24 cellular contexts compared by ENCODE assay signal in the genomic region with DNA sequence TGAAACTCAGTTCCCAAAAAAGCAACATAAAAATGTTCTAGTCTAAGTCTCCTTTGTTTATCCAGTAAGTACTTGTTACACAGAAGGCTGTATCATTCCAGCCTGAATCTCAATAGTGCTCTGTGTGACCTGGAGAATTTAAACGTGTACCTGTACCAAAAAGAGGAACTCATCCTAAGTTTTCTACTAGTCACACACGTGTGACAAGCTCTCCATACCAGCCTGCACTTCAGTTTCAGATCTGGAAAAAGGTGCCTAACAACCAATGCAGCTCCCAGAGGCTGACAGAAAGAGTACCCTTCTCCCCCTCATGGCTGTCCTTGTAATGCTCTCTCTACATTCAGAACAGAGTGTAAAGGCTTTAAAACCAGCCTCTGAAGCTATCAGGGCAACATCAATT. TPM values are rescaled to one million over a fixed set of nuclear protein-coding genes. Genes with fewer than 3 reads are reported as not detected.
A peak's percentile ranks its signal among the peaks of the same experiment; 100 is the strongest.
DNase-seq lines count a peak whose midpoint lies in the region; ATAC-seq and TF ChIP-seq lines count a peak whose summit lies in the region.
"Had no signal": no experiment of that assay in that cellular context is flagged by ENCODE, and none has a peak within 500 bp of the region (broad histone marks: within the 10 kb centered on the region; RNA-seq: fewer than 3 reads in every experiment).

No MANE protein-coding gene starts in this region.

- TF ChIP-seq POLR2A in esophagus muscularis mucosa (IDR thresholded peaks at IDR 0.05; ENCODE audit: low read depth) = no peak

- TF ChIP-seq EP300 in esophagus muscularis mucosa (IDR thresholded peaks at IDR 0.05) = no peak

- no peaks in the 10 kb centered on the region for H3K27me3 ChIP-seq in esophagus muscularis mucosa
- H3K27me3 ChIP-seq: BLaER1 treated with 17β-estradiol and CSF1 and Interleukin-3, amounts not matched to agents 10 nM and 100 nM; MG63; SJCRH30 had no signal

- TF ChIP-seq CTCF in esophagus muscularis mucosa (IDR thresholded peaks at IDR 0.05) = no peak

- intact Hi-C loops in esophagus muscularis mucosa (cut with DNase I) = no loop called here

- H3K9me3 ChIP-seq in esophagus muscularis mucosa = no peaks in the 10 kb centered on the region
- H3K9me3 ChIP-seq: A549; BLaER1 treated with 17β-estradiol and CSF1 and Interleukin-3, amounts not matched to agents 10 nM and 100 nM; MG63 had no signal

- H3K36me3 ChIP-seq in esophagus muscularis mucosa = no peaks in the 10 kb centered on the region
- H3K36me3 ChIP-seq: BLaER1 treated with 17β-estradiol and CSF1 and Interleukin-3, amounts not matched to agents 10 nM and 100 nM; MG63; SJCRH30 had no signal

- peak overlapping the region; percentile 5 for H3K27ac ChIP-seq in angular gyrus (ENCODE audit: low read depth, low read length)
- H3K27ac ChIP-seq in esophagus muscularis mucosa (replicated peaks in 1 of 4) = no peak overlapping the region
- H3K27ac ChIP-seq: A549; BLaER1 treated with 17β-estradiol and CSF1 and Interleukin-3, amounts not matched to agents 10 nM and 100 nM; SJCRH30 had no signal

- peaks cover 0 to 6% (median 0%) of the 10 kb centered on the region in 4 donors for H3K4me1 ChIP-seq in esophagus muscularis mucosa
- H3K4me1 ChIP-seq: A549 had no signal

- no peak overlapping the region for H3K4me3 ChIP-seq in esophagus muscularis mucosa
- H3K4me3 ChIP-seq: A549; BLaER1 treated with 17β-estradiol and CSF1 and Interleukin-3, amounts not matched to agents 10 nM and 100 nM; GM23338; MG63; SJCRH30 had no signal

- DNase-seq in NCI-H69 (lab: John Stamatoyannopoulos, UW) (peak; percentile 12), esophagus muscularis mucosa (ENCODE audit: extremely low spot score) (peak; percentile 39)
- DNase-seq in central memory CD4-positive, alpha-beta T cell = no peak
- DNase-seq in stimulated activated CD4-positive, alpha-beta T cell treated with anti-CD3 and anti-CD28 coated beads, Interleukin-4, amount 100 ng/mL, for 24 hours = no peak
- DNase-seq: AML-193; CD4-positive, alpha-beta T cell; H9; MG63; NCI-H1105 treated with DMSO at 0.1 percent for 48 hours; NCI-H146; NCI-H1930; NCI-H2227 treated with DMSO at 0.1 percent for 48 hours; NCI-H748 treated with DMSO at 0.1 percent for 48 hours; PC-3; SJCRH30 had no signal

- ATAC-seq in GM18511 (IDR thresholded peaks at IDR 0.05; ENCODE audit: unreplicated experiment) (no peak), HG03432 (IDR thresholded peaks at IDR 0.05; ENCODE audit: unreplicated experiment) (no peak)
- ATAC-seq: A549, GM23338, HepG2, PC-3, Right ventricle myocardium inferior, SK-N-SH treated with all-trans-retinoic acid at 6 μM for 48 hours had no signal

- WGBS in esophagus muscularis mucosa = 50% methylated on average over 2 of the region's 2 CpGs

RNA-seq across cellular contexts. Expression of gene PPM1H, which starts 27.4 kb away (rescaled TPM):
- total RNA-seq in esophagus muscularis mucosa = 1 to 10 TPM in 3 of 4 donors, under 1 TPM in 1; 0.83 to 3.0 (median 2.3) TPM
- total RNA-seq: CD4-positive, alpha-beta T cell had no signal

Comparison
In these comparisons a context has a peak if more than half of its experiments do, and no peak if none do; other contexts are left out.
1. DNase-seq: peak in NCI-H69 (single experiment) and esophagus muscularis mucosa (single experiment); none in central memory CD4-positive, alpha-beta T cell (single experiment) and stimulated activated CD4-positive, alpha-beta T cell treated with anti-CD3 and anti-CD28 coated beads, Interleukin-4, amount 100 ng/mL, for 24 hours (single experiment).